ENCODE assay signal across 1 cellular context in the genomic region with DNA sequence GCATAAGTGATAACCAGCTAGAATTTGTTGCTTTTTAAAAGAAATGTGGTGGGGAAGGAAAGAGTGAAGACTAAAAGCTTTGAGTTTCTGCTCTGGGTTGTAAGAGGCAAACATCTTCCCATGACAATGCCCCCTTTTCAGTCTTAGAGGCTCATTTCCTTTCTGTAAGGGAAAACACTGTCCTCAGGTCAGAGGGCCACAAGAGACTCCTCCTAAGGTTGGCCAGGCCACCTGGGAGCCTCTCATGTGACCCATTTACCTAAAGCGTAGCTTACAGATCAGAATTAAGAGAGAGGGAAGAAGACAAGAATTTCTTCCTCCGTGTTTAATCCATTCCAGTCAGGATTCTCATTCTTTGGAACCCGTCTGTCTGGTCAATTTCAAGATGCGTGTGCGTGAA.
TF ChIP-seq lines count a peak whose summit lies in the region.

No MANE protein-coding gene starts in this region.

TF ChIP-seq in K562, 482 proteins besides CTCF, POLR2A, EP300 and RAD21 (continued from another document):
- TF ChIP-seq, protein P1, sequence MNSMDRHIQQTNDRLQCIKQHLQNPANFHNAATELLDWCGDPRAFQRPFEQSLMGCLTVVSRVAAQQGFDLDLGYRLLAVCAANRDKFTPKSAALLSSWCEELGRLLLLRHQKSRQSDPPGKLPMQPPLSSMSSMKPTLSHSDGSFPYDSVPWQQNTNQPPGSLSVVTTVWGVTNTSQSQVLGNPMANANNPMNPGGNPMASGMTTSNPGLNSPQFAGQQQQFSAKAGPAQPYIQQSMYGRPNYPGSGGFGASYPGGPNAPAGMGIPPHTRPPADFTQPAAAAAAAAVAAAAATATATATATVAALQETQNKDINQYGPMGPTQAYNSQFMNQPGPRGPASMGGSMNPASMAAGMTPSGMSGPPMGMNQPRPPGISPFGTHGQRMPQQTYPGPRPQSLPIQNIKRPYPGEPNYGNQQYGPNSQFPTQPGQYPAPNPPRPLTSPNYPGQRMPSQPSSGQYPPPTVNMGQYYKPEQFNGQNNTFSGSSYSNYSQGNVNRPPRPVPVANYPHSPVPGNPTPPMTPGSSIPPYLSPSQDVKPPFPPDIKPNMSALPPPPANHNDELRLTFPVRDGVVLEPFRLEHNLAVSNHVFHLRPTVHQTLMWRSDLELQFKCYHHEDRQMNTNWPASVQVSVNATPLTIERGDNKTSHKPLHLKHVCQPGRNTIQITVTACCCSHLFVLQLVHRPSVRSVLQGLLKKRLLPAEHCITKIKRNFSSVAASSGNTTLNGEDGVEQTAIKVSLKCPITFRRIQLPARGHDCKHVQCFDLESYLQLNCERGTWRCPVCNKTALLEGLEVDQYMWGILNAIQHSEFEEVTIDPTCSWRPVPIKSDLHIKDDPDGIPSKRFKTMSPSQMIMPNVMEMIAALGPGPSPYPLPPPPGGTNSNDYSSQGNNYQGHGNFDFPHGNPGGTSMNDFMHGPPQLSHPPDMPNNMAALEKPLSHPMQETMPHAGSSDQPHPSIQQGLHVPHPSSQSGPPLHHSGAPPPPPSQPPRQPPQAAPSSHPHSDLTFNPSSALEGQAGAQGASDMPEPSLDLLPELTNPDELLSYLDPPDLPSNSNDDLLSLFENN (IDR thresholded peaks at IDR 0.05; ENCODE audit: low read depth in 2 of 2, low read length in 2 of 2) = no peak
- TF ChIP-seq ESRRA (IDR thresholded peaks at IDR 0.05; ENCODE audit: borderline replicate concordance, low read depth) (no peak), ZSCAN29 (IDR thresholded peaks at IDR 0.05) (no peak), POLR3A (IDR thresholded peaks at IDR 0.05; ENCODE audit: borderline replicate concordance, extremely low read depth, insufficient read depth, insufficient read length) (no peak), BACH1 (tag; IDR thresholded peaks at IDR 0.05) (no peak), TBL1XR1 (IDR thresholded peaks at IDR 0.05; ENCODE audit: low read length in 2 of 2) (no peak)
- TF ChIP-seq, protein P2, sequence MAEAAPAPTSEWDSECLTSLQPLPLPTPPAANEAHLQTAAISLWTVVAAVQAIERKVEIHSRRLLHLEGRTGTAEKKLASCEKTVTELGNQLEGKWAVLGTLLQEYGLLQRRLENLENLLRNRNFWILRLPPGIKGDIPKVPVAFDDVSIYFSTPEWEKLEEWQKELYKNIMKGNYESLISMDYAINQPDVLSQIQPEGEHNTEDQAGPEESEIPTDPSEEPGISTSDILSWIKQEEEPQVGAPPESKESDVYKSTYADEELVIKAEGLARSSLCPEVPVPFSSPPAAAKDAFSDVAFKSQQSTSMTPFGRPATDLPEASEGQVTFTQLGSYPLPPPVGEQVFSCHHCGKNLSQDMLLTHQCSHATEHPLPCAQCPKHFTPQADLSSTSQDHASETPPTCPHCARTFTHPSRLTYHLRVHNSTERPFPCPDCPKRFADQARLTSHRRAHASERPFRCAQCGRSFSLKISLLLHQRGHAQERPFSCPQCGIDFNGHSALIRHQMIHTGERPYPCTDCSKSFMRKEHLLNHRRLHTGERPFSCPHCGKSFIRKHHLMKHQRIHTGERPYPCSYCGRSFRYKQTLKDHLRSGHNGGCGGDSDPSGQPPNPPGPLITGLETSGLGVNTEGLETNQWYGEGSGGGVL (CRISPR knock-in tag; IDR thresholded peaks at IDR 0.05) = no peak
TF ChIP-seq in K562: peak in this region for 0.
